In genomic region chr15:66733976-66734375, GRCh38 we compare ENCODE assay signal across 2 cellular contexts.
TF ChIP-seq lines count a peak whose summit lies in the region.

No MANE protein-coding gene starts in this region.

TF ChIP-seq in GM23338, 12 proteins besides CTCF, POLR2A, EP300 and RAD21 (continued from another document):
- no peak for TF ChIP-seq REST (IDR thresholded peaks at IDR 0.05; ENCODE audit: unreplicated experiment)
- no peak for TF ChIP-seq CREB1 (CRISPR knock-in tag; IDR thresholded peaks at IDR 0.05; ENCODE audit: low read depth)
- no peak for TF ChIP-seq STAT1 (IDR thresholded peaks at IDR 0.05; ENCODE audit: unreplicated experiment)
- no peak for TF ChIP-seq ETS1 (IDR thresholded peaks at IDR 0.05)
- no peak for TF ChIP-seq ZNF462 (CRISPR knock-in tag; IDR thresholded peaks at IDR 0.05)
- TF ChIP-seq EZH2phosphoT487 (IDR thresholded peaks at IDR 0.05; ENCODE audit: unreplicated experiment) = no peak
TF ChIP-seq in GM23338: peak in this region for 0.

TF ChIP-seq in SK-N-SH, 30 proteins besides CTCF, POLR2A, EP300 and RAD21 (continued from another document):
- no peak for TF ChIP-seq PBX3 (IDR thresholded peaks at IDR 0.05)
